ENCODE assay signal across 1 cellular context in the genomic region with DNA sequence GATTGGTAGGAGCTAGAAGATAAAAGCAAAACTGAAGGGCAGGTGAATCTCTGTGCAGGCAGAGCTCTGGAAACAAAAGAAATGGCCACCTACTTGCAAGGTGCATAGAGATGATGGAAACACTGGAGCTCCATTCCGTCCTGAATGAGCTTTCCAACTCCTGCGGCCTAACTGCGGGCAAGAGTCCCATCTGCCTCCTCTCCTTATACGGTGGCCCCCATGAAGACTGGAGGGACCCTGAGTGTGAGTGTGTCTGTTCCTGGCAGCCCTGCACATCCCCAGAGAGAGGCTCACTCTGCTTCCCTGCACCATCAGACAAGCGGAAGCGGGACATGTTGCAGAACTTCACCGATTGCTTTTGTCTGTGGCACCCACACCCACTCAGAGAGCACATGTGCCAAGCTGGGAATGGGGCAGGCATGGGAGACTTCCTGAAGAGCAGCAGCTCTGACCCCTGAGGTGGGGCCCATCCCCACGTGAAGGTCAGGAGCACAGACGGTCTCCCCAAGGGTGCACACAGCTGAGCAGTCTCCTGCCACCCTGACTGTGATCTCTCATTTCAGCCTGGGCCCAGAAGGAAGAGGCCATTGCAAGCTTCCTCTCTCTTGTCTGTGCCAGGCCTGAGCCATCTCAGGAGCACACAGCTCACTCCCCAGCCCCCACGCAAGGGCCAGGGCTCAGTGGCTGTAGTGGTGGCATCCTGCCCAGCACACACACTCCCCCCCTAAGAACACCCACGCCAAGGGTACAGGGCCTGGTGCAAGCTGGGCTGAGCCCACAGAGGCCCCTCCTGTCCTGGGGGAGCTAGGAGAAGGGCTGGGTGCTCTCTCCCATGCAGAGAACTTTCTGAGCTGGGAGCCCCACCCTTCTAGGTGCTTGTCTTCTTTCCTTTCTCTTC.
TF ChIP-seq lines count a peak whose summit lies in the region.

No MANE protein-coding gene starts in this region.

TF ChIP-seq in HepG2, 621 proteins besides CTCF, POLR2A, EP300 and RAD21 (continued from another document and continues in another):
- TF ChIP-seq ARID4A (CRISPR knock-in tag; IDR thresholded peaks at IDR 0.05; ENCODE audit: borderline replicate concordance): peak; percentile 24; the same call in 1 of the 2 replicates
- TF ChIP-seq FIP1L1 (IDR thresholded peaks at IDR 0.05; ENCODE audit: borderline replicate concordance, insufficient read depth, low read depth, low read length): no peak
- TF ChIP-seq, protein P1, sequence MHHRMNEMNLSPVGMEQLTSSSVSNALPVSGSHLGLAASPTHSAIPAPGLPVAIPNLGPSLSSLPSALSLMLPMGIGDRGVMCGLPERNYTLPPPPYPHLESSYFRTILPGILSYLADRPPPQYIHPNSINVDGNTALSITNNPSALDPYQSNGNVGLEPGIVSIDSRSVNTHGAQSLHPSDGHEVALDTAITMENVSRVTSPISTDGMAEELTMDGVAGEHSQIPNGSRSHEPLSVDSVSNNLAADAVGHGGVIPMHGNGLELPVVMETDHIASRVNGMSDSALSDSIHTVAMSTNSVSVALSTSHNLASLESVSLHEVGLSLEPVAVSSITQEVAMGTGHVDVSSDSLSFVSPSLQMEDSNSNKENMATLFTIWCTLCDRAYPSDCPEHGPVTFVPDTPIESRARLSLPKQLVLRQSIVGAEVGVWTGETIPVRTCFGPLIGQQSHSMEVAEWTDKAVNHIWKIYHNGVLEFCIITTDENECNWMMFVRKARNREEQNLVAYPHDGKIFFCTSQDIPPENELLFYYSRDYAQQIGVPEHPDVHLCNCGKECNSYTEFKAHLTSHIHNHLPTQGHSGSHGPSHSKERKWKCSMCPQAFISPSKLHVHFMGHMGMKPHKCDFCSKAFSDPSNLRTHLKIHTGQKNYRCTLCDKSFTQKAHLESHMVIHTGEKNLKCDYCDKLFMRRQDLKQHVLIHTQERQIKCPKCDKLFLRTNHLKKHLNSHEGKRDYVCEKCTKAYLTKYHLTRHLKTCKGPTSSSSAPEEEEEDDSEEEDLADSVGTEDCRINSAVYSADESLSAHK (CRISPR knock-in tag; IDR thresholded peaks at IDR 0.05; ENCODE audit: borderline replicate concordance): no peak
- TF ChIP-seq ZNF567 (CRISPR knock-in tag; IDR thresholded peaks at IDR 0.05; ENCODE audit: borderline replicate concordance): peak; percentile 88; the same call in 1 of the 2 replicates
- TF ChIP-seq, protein P2, sequence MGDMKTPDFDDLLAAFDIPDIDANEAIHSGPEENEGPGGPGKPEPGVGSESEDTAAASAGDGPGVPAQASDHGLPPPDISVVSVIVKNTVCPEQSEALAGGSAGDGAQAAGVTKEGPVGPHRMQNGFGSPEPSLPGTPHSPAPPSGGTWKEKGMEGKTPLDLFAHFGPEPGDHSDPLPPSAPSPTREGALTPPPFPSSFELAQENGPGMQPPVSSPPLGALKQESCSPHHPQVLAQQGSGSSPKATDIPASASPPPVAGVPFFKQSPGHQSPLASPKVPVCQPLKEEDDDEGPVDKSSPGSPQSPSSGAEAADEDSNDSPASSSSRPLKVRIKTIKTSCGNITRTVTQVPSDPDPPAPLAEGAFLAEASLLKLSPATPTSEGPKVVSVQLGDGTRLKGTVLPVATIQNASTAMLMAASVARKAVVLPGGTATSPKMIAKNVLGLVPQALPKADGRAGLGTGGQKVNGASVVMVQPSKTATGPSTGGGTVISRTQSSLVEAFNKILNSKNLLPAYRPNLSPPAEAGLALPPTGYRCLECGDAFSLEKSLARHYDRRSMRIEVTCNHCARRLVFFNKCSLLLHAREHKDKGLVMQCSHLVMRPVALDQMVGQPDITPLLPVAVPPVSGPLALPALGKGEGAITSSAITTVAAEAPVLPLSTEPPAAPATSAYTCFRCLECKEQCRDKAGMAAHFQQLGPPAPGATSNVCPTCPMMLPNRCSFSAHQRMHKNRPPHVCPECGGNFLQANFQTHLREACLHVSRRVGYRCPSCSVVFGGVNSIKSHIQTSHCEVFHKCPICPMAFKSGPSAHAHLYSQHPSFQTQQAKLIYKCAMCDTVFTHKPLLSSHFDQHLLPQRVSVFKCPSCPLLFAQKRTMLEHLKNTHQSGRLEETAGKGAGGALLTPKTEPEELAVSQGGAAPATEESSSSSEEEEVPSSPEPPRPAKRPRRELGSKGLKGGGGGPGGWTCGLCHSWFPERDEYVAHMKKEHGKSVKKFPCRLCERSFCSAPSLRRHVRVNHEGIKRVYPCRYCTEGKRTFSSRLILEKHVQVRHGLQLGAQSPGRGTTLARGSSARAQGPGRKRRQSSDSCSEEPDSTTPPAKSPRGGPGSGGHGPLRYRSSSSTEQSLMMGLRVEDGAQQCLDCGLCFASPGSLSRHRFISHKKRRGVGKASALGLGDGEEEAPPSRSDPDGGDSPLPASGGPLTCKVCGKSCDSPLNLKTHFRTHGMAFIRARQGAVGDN (CRISPR knock-in tag; IDR thresholded peaks at IDR 0.05): peak; percentile 98
- no peak for TF ChIP-seq PPARG (CRISPR knock-in tag; conservative IDR thresholded peaks at IDR 0.05)
- no peak for TF ChIP-seq KLF16 (CRISPR knock-in tag; IDR thresholded peaks at IDR 0.05)
- no peak for TF ChIP-seq PCBP1 (IDR thresholded peaks at IDR 0.05; ENCODE audit: borderline replicate concordance, low read depth, low read length)
- no peak for TF ChIP-seq RAD51 (IDR thresholded peaks at IDR 0.05; ENCODE audit: borderline replicate concordance)
- no peak for TF ChIP-seq STAG1 (CRISPR knock-in tag; IDR thresholded peaks at IDR 0.05)
- no peak for TF ChIP-seq SOX6 (IDR thresholded peaks at IDR 0.05)
- TF ChIP-seq SOX6 (CRISPR knock-in tag; IDR thresholded peaks at IDR 0.05): no peak
- peak; percentile 86; the same call in 1 of the 2 replicates for TF ChIP-seq KDM5B (CRISPR knock-in tag; IDR thresholded peaks at IDR 0.05; ENCODE audit: borderline replicate concordance)
- TF ChIP-seq MEIS2 (CRISPR knock-in tag; IDR thresholded peaks at IDR 0.05): no peak
- 0 out of 2 replicates have a peak, but pooled peaks have one; percentile 37 for TF ChIP-seq BORCS8-MEF2B (CRISPR knock-in tag; IDR thresholded peaks at IDR 0.05)
- TF ChIP-seq BHLHE40 (IDR thresholded peaks at IDR 0.05; ENCODE audit: low read length): no peak
- TF ChIP-seq SETDB1 (CRISPR knock-in tag; IDR thresholded peaks at IDR 0.05; ENCODE audit: borderline replicate concordance): no peak
- TF ChIP-seq ZBTB40 (IDR thresholded peaks at IDR 0.05): no peak
- TF ChIP-seq ZBTB40 (CRISPR knock-in tag; IDR thresholded peaks at IDR 0.05): no peak
- peak; percentile 25; the same call in 1 of the 2 replicates for TF ChIP-seq TARDBP (CRISPR knock-in tag; IDR thresholded peaks at IDR 0.05)
- no peak for TF ChIP-seq ZXDC (CRISPR knock-in tag; IDR thresholded peaks at IDR 0.05)
- no peak for TF ChIP-seq KDM5A (IDR thresholded peaks at IDR 0.05; ENCODE audit: borderline replicate concordance, low read length)
- no peak; the same call in 1 of the 2 replicates for TF ChIP-seq ZNF782 (CRISPR knock-in tag; IDR thresholded peaks at IDR 0.05; ENCODE audit: borderline replicate concordance)
